8 cellular contexts compared by ENCODE assay signal in genomic region chr14:20873370-20874177, GRCh38. TPM values are rescaled to one million over a fixed set of nuclear protein-coding genes. Genes with fewer than 3 reads are reported as not detected.
DNase-seq lines count a peak whose midpoint lies in the region; ATAC-seq, FAIRE-seq and TF ChIP-seq lines count a peak whose summit lies in the region.

No MANE protein-coding gene starts in this region.

- in situ Hi-C loops in SK-MEL-5 (cut with HindIII; ENCODE audit: low pct_unique_long_range_greater_than_20kb, low sequenced_read_pairs): no loop called here

- FAIRE-seq in GM12891 (lab: Jason Lieb, UNC): peak; percentile 20

- DNase-seq in GM12891 (ENCODE audit: insufficient read length, low spot score) (peak; percentile 25), SK-MEL-5 (ENCODE audit: low read depth, low spot score) (peak; percentile 88), heart left ventricle (peak; percentile 84 to 93 (median 88)), progenitor cell of endocrine pancreas (ENCODE audit: low spot score, unreplicated experiment) (peak; percentile 63), upper lobe of right lung (peak; percentile 94), cerebellum (ENCODE audit: low spot score) (no peak)
- DNase-seq in activated naive CD4-positive, alpha-beta T cell treated with anti-CD3 and anti-CD28 coated beads, Interleukin-2, amount 10 ng/mL, durations not matched to agents 7 days and 5 days: peak; percentile 86

- ATAC-seq in HG02973 (IDR thresholded peaks at IDR 0.05; ENCODE audit: unreplicated experiment): peak; percentile 54
- ATAC-seq in heart left ventricle: peak; percentile 78 to 97 (median 97)
- ATAC-seq in upper lobe of right lung: peak; percentile 99

- H3K36me3 ChIP-seq in heart left ventricle: no peaks in the 10 kb centered on the region
- H3K36me3 ChIP-seq in upper lobe of right lung: no peaks in the 10 kb centered on the region

- CTCF ChIA-PET in activated naive CD4-positive, alpha-beta T cell treated with anti-CD3 and anti-CD28 coated beads, Interleukin-2, amount 10 ng/mL, durations not matched to agents 7 days and 5 days (lab: Charles Lee): interaction anchor here (0.5 to 3.2 kb wide), 17 partner anchors 13 to 260 kb away, joined by 3 to 24 read pairs (median 4); no protein-coding TSS in a partner anchor

- H3K27me3 ChIP-seq in heart left ventricle (no peaks in the 10 kb centered on the region), upper lobe of right lung (no peaks in the 10 kb centered on the region)

- peak; percentile 67 to 94 (median 83) for TF ChIP-seq CTCF in heart left ventricle (IDR thresholded peaks at IDR 0.05)
- peak; percentile 89 for TF ChIP-seq CTCF in progenitor cell of endocrine pancreas (IDR thresholded peaks at IDR 0.05; ENCODE audit: unreplicated experiment)
- TF ChIP-seq CTCF in upper lobe of right lung (IDR thresholded peaks at IDR 0.05): peak; percentile 88

- H3K4me3 ChIP-seq in heart left ventricle (peak overlapping the region in 8 of 12 donors; percentile 15 to 35 (median 25)), upper lobe of right lung (peak overlapping the region; percentile 16)

- H3K27me3 Mint-ChIP-seq in activated naive CD4-positive, alpha-beta T cell treated with anti-CD3 and anti-CD28 coated beads, Interleukin-2, amount 10 ng/mL, durations not matched to agents 7 days and 5 days: peaks cover 42% of the 10 kb centered on the region
- H3K27me3 Mint-ChIP-seq in progenitor cell of endocrine pancreas: peaks cover 19% of the 10 kb centered on the region

- intact Hi-C loops in heart left ventricle (cut with DNase I) (loop anchor here in 6 of 10 donors (1.0 to 5.0 kb wide), 5 partner anchors 16 to 176 kb away; no protein-coding TSS in a partner anchor), upper lobe of right lung (cut with DNase I) (no loop called here)

- WGBS in heart left ventricle, 4 donors: 15 to 18% (median 16%) methylated on average over 22 to 26 of the region's 26 CpGs

- H3K27ac Mint-ChIP-seq in activated naive CD4-positive, alpha-beta T cell treated with anti-CD3 and anti-CD28 coated beads, Interleukin-2, amount 10 ng/mL, durations not matched to agents 7 days and 5 days: no peak overlapping the region
- H3K27ac Mint-ChIP-seq in progenitor cell of endocrine pancreas: no peak overlapping the region

- peaks cover 16% of the 10 kb centered on the region for H3K4me1 Mint-ChIP-seq in activated naive CD4-positive, alpha-beta T cell treated with anti-CD3 and anti-CD28 coated beads, Interleukin-2, amount 10 ng/mL, durations not matched to agents 7 days and 5 days
- peaks cover 4% of the 10 kb centered on the region for H3K4me1 Mint-ChIP-seq in progenitor cell of endocrine pancreas (ENCODE audit: low read depth)

- H3K9me3 ChIP-seq in heart left ventricle (no peaks in the 10 kb centered on the region), upper lobe of right lung (no peaks in the 10 kb centered on the region)

- no peaks in the 10 kb centered on the region for H3K9me3 Mint-ChIP-seq in activated naive CD4-positive, alpha-beta T cell treated with anti-CD3 and anti-CD28 coated beads, Interleukin-2, amount 10 ng/mL, durations not matched to agents 7 days and 5 days
- H3K9me3 Mint-ChIP-seq in progenitor cell of endocrine pancreas (ENCODE audit: low read depth): peaks cover 4% of the 10 kb centered on the region

- no peaks in the 10 kb centered on the region for H3K36me3 Mint-ChIP-seq in activated naive CD4-positive, alpha-beta T cell treated with anti-CD3 and anti-CD28 coated beads, Interleukin-2, amount 10 ng/mL, durations not matched to agents 7 days and 5 days
- H3K36me3 Mint-ChIP-seq in progenitor cell of endocrine pancreas (ENCODE audit: insufficient read depth): no peaks in the 10 kb centered on the region

- H3K27ac ChIP-seq in heart left ventricle (no peak overlapping the region), upper lobe of right lung (no peak overlapping the region)

- no peak for TF ChIP-seq POLR2A in GM12891 (IDR thresholded peaks at IDR 0.05; ENCODE audit: low read depth, low read length)
- no peak for TF ChIP-seq POLR2A in heart left ventricle (IDR thresholded peaks at IDR 0.05)

- no peak overlapping the region for H3K4me3 Mint-ChIP-seq in activated naive CD4-positive, alpha-beta T cell treated with anti-CD3 and anti-CD28 coated beads, Interleukin-2, amount 10 ng/mL, durations not matched to agents 7 days and 5 days
- H3K4me3 Mint-ChIP-seq in progenitor cell of endocrine pancreas (ENCODE audit: low read depth): no peak overlapping the region

- H3K4me1 ChIP-seq in heart left ventricle: peaks cover 0 to 13% (median 2%) of the 10 kb centered on the region in 12 donors
- peaks cover 10% of the 10 kb centered on the region for H3K4me1 ChIP-seq in upper lobe of right lung

TF ChIP-seq in GM12891, 5 proteins besides CTCF, POLR2A, EP300 and RAD21:
- TF ChIP-seq POU2F2 (IDR thresholded peaks at IDR 0.05; ENCODE audit: low read depth, low read length) (no peak), SPI1 (IDR thresholded peaks at IDR 0.05; ENCODE audit: low read depth, low read length) (no peak), TAF1 (IDR thresholded peaks at IDR 0.05; ENCODE audit: low read depth, low read length) (no peak)

RNA-seq across cellular contexts. Expression of gene RNASE3, which starts 17.6 kb away (rescaled TPM):
- polyA plus RNA-seq in GM12891 (2012; ENCODE audit: low read depth, missing spikeins): not detected
- not detected in 2 replicates for total RNA-seq in SK-MEL-5 (2014; rRNA removed; shearing (Covaris generic))
- polyA plus RNA-seq in SK-MEL-5 (2015; cell fraction: cytosol; rRNA removed): not detected in 2 replicates
- not detected in 2 replicates for polyA plus RNA-seq in SK-MEL-5 (2015; cell fraction: nucleus; rRNA removed)
- total RNA-seq in heart left ventricle (under 1 TPM in 2 of 9 donors, not detected in 7; 0.38 to 0.61 TPM), progenitor cell of endocrine pancreas (not detected in 2 replicates), upper lobe of right lung (not detected), cerebellum (not detected)
- polyA plus RNA-seq in heart left ventricle: under 1 TPM in 1 of 2 donors, not detected in 1; 0.12 TPM
